In genomic region chr2:232365621-232366321, GRCh38 we compare ENCODE assay signal across 8 cellular contexts. TPM values are rescaled to one million over a fixed set of nuclear protein-coding genes. Genes with fewer than 3 reads are reported as not detected.
A peak's percentile ranks its signal among the peaks of the same experiment; 100 is the strongest.
DNase-seq lines count a peak whose midpoint lies in the region; ATAC-seq and TF ChIP-seq lines count a peak whose summit lies in the region.

No MANE protein-coding gene starts in this region.

- no peaks in the 10 kb centered on the region for H3K79me2 ChIP-seq in OCI-LY7 (ENCODE audit: insufficient read depth, low read depth, low read length)

- no peaks in the 10 kb centered on the region for H3K9me2 ChIP-seq in OCI-LY7 (ENCODE audit: insufficient read depth, low read length)

- H3K27ac ChIP-seq in 22Rv1: peak overlapping the region; percentile 93
- H3K27ac ChIP-seq in OCI-LY7 (ENCODE audit: low read depth, low read length, poor library complexity, severe bottlenecking): no peak overlapping the region
- H3K27ac ChIP-seq in psoas muscle: no peak overlapping the region

- TF ChIP-seq CTCF in 22Rv1 (IDR thresholded peaks at IDR 0.05): peak; percentile 86
- TF ChIP-seq CTCF in GM12865 (IDR thresholded peaks at IDR 0.05; ENCODE audit: insufficient read depth, low read depth, low read length, missing control alignments): peak; percentile 24
- peak; percentile 33; the same call in 1 of the 2 replicates for TF ChIP-seq CTCF in OCI-LY7 (conservative IDR thresholded peaks at IDR 0.05; ENCODE audit: low read length)
- peak; percentile 48 for TF ChIP-seq CTCF in epithelial cell of proximal tubule (conservative IDR thresholded peaks at IDR 0.05; ENCODE audit: low read depth, low read length)
- TF ChIP-seq CTCF in psoas muscle (IDR thresholded peaks at IDR 0.05): peak; percentile 5

- BruUV-seq in OCI-LY7 (replicated peaks; lab: Mats Ljungman, UMichigan): no TSS peak

- H3K4me1 ChIP-seq in OCI-LY7 (ENCODE audit: insufficient read depth, low read length, poor library complexity, severe bottlenecking): peaks cover 23% of the 10 kb centered on the region
- no peaks in the 10 kb centered on the region for H3K4me1 ChIP-seq in psoas muscle

- POLR2A ChIA-PET in OCI-LY7 (lab: Charles Lee): no interaction called here

- ATAC-seq in psoas muscle: peak in 2 of 4 donors; percentile 57 to 59
- ATAC-seq in GM19452 (IDR thresholded peaks at IDR 0.05; ENCODE audit: unreplicated experiment): no peak

- CTCF ChIA-PET in OCI-LY7 (lab: Charles Lee; ENCODE audit: unreplicated experiment): interaction anchor here (0.6 kb wide), 1 partner anchor 638 kb away, joined by 3 read pairs; no protein-coding TSS in a partner anchor

- H3K4me3 ChIP-seq in GM12865 (ENCODE audit: low read depth, low read length): no peak overlapping the region
- no peak overlapping the region for H3K4me3 ChIP-seq in OCI-LY7 (ENCODE audit: low read depth, low read length, poor library complexity, severe bottlenecking)
- no peak overlapping the region for H3K4me3 ChIP-seq in epithelial cell of proximal tubule (ENCODE audit: low read depth, low read length)
- H3K4me3 ChIP-seq in psoas muscle: no peak overlapping the region

- no peaks in the 10 kb centered on the region for H4K20me1 ChIP-seq in OCI-LY7 (ENCODE audit: insufficient read depth, low read length)

- no peak overlapping the region for H3K4me2 ChIP-seq in OCI-LY7 (ENCODE audit: low read length)

- no peaks in the 10 kb centered on the region for H3K27me3 ChIP-seq in psoas muscle (ENCODE audit: insufficient read depth in 3 of 3, low read length in 2 of 3)

- intact Hi-C loops in OCI-LY7 (cut with micrococcal nuclease; ENCODE audit: unreplicated experiment): loop anchor here (10.0 kb wide), 1 partner anchor 159 kb away; the partner anchor contains the start of genes CHRND and PRSS56
- intact Hi-C loops in psoas muscle (cut with DNase I): no loop called here

- no peaks in the 10 kb centered on the region for H3K9me3 ChIP-seq in OCI-LY7 (ENCODE audit: low read length)
- H3K9me3 ChIP-seq in psoas muscle: no peaks in the 10 kb centered on the region

- H3K36me3 ChIP-seq in OCI-LY7 (ENCODE audit: insufficient read depth, low read length) (no peaks in the 10 kb centered on the region), psoas muscle (ENCODE audit: insufficient read depth in 1 of 2, low read depth in 1 of 2) (no peaks in the 10 kb centered on the region)

- WGBS in psoas muscle, 3 donors: 72 to 78% (median 77%) methylated on average over 20 of the region's 20 CpGs

- H2AFZ ChIP-seq in OCI-LY7 (ENCODE audit: low read length): no peak overlapping the region

- DNase-seq in GM12865 (ENCODE audit: low read depth): peak; percentile 26
- DNase-seq in OCI-LY7 (ENCODE audit: low spot score): peak; percentile 21
- no peak for DNase-seq in epithelial cell of proximal tubule (ENCODE audit: low read depth)
- peak in 1 of 2 donors; percentile 34 for DNase-seq in psoas muscle
- no peak for DNase-seq in superior temporal gyrus (ENCODE audit: extremely low spot score)
- DNase-seq in NCI-H1694 (lab: John Stamatoyannopoulos, UW): no peak

RNA-seq across cellular contexts. Expression of gene ALPP, which starts 12.8 kb away (rescaled TPM):
- not detected in 2 replicates for total RNA-seq in OCI-LY7 (2014; rRNA removed; shearing (Covaris generic))
- not detected in 2 replicates for total RNA-seq in OCI-LY7 (2022)
- not detected in 2 replicates for total RNA-seq in epithelial cell of proximal tubule
- not detected for total RNA-seq in psoas muscle
- not detected for polyA plus RNA-seq in psoas muscle

RNA-seq across cellular contexts. Expression of gene ALPG, which starts 40.9 kb away (rescaled TPM):
- total RNA-seq in OCI-LY7 (2014; rRNA removed; shearing (Covaris generic)): not detected in 2 replicates
- not detected in 2 replicates for total RNA-seq in OCI-LY7 (2022)
- total RNA-seq in epithelial cell of proximal tubule: not detected in 2 replicates
- not detected for total RNA-seq in psoas muscle
- polyA plus RNA-seq in psoas muscle: not detected

Comparison
In these comparisons a context has a peak if more than half of its experiments do, and no peak if none do; other contexts are left out.
1. CTCF ChIP-seq: peak in every context shown above with its lines; median percentile 86 in 22Rv1; 48 in epithelial cell of proximal tubule; 33 in OCI-LY7; 24 in GM12865; 5 in psoas muscle.
2. DNase-seq: peak in GM12865 (single experiment) and OCI-LY7 (single experiment); none in epithelial cell of proximal tubule (single experiment), superior temporal gyrus (single experiment) and NCI-H1694 (single experiment).